Comparison of ENCODE assay signal across 20 cellular contexts in the genomic region with DNA sequence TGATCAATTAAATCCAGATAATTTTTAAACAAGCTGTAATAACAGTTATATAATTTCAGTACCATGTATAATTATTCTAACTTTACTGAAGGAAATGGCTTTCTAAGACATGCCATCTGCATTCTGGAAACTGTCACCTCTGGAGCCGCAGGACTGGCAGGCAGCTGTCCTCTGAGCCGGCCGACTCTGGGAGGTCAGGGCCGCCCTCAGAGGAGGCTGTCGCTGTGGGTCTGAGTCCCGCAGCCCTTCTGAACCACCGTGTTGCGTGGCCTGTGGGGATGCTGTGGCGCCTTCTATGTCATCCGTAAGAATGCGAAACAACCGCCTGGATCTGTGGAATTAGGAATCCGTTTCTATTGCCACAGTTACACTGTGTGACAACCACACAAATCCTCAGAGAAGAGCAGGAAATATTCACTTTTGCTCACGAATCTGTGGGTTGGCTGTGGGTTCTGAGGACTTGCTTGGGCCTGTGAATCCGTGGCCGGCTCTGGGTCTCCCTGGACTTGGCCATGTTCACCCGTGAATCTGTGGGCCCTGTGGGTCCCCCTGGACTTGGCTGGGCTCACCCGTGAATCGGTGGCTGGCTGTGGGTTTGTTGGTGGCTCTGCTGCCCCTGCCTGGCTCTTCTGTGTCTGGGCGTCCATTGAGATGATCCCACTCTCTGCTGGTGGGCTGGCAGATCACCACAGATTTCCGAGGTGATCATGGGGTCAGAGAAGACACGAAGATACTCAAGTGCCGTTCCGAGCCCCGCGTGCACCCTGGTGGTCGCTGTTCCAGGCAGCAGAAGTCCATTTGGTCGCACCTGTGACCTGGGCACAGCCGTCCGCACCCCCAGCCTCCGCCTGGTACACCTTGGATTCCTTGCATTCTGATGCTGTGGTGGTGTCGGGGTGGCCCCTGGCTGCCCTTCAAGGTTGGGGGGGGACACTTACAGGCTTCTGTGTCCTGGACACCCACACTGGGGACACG. TPM values are rescaled to one million over a fixed set of nuclear protein-coding genes. Genes with fewer than 3 reads are reported as not detected.
"Had no signal": no experiment of that assay in that cellular context is flagged by ENCODE, and none has a peak within 500 bp of the region (broad histone marks: within the 10 kb centered on the region; RNA-seq: fewer than 3 reads in every experiment).

No MANE protein-coding gene starts in this region.

- H3K4me1 ChIP-seq: SJCRH30 had no signal

- DNase-seq: KBM-7, MV-4-11, NCI-H1048, NCI-H1436, NCI-H187, NCI-H2029, NCI-H2081 treated with DMSO at 0.1 percent for 48 hours, NCI-H2171 treated with DMSO at 0.1 percent for 48 hours, NCI-H345, NCI-H446 treated with DMSO at 0.1 percent for 48 hours, NCI-H510A treated with DMSO at 0.1 percent for 48 hours, NCI-H526, NCI-H748 treated with DMSO at 0.1 percent for 48 hours, RPMI8226, SHP77 treated with DMSO at 0.1 percent for 48 hours, SJCRH30, T-helper 1 cell had no signal

- FAIRE-seq: RCC 7860 had no signal

- ATAC-seq: SK-N-SH treated with all-trans-retinoic acid at 6 μM for 48 hours had no signal

- H3K27ac ChIP-seq: SJCRH30 had no signal

- H3K4me3 ChIP-seq: SJCRH30 had no signal

- H3K36me3 ChIP-seq: SJCRH30 had no signal

RNA-seq across cellular contexts. Expression of a gene that starts 17.4 kb away (rescaled TPM):
- total RNA-seq: HT-29 had no signal
